Comparison of ENCODE assay signal across 9 cellular contexts in genomic region chr1:202625416-202626360, GRCh38.
DNase-seq lines count a peak whose midpoint lies in the region; ATAC-seq and TF ChIP-seq lines count a peak whose summit lies in the region.
"Had no signal": no experiment of that assay in that cellular context is flagged by ENCODE, and none has a peak within 500 bp of the region (broad histone marks: within the 10 kb centered on the region; RNA-seq: fewer than 3 reads in every experiment).

No MANE protein-coding gene starts in this region.

- intact Hi-C loops in HCT116 (cut with micrococcal nuclease): loop anchor here (10.0 kb wide), 1 partner anchor 441 kb away; no protein-coding TSS in a partner anchor

- H3K36me3 ChIP-seq in HCT116 (ENCODE audit: control insufficient read depth in 1 of 2, insufficient read depth in 2 of 2, low read length in 2 of 2): no peaks in the 10 kb centered on the region
- no peaks in the 10 kb centered on the region for H3K36me3 ChIP-seq in mesenchymal stem cell (ENCODE audit: control insufficient read depth in 1 of 2, insufficient read depth in 2 of 2, low read depth in 1 of 2, low read length in 2 of 2)

- H3K9ac ChIP-seq in HCT116 (ENCODE audit: low read length) (no peak overlapping the region), mesenchymal stem cell (ENCODE audit: low read length) (no peak overlapping the region)

- no peaks in the 10 kb centered on the region for H3K79me2 ChIP-seq in HCT116 (ENCODE audit: insufficient read depth, low read length)

- H3K9me3 ChIP-seq in HCT116 (ENCODE audit: control insufficient read depth in 1 of 2, insufficient read depth in 1 of 2, low read depth in 1 of 2, low read length in 2 of 2): no peaks in the 10 kb centered on the region
- no peaks in the 10 kb centered on the region for H3K9me3 ChIP-seq in mesenchymal stem cell (ENCODE audit: control insufficient read depth, low read length)

- no peak overlapping the region for H2BK120ac ChIP-seq in mesenchymal stem cell (ENCODE audit: low read depth, low read length)

- H3K4me1 ChIP-seq in HCT116 (ENCODE audit: control insufficient read depth in 1 of 2, insufficient read depth in 2 of 2, low read length in 2 of 2): peaks cover 0 to 18% of the 10 kb centered on the region in 2 experiments; a peak in 2 of 4 replicates
- peaks cover 25% of the 10 kb centered on the region for H3K4me1 ChIP-seq in mesenchymal stem cell (ENCODE audit: control insufficient read depth, insufficient read depth, low read depth, low read length)

- H3K4me3 ChIP-seq in HCT116 (replicated peaks in 1 of 2; ENCODE audit: low read depth in 1 of 2, low read length in 2 of 2): no peak overlapping the region
- H3K4me3 ChIP-seq in mesenchymal stem cell (ENCODE audit: insufficient read depth in 1 of 2, low read depth in 1 of 2, low read length in 2 of 2): no peak overlapping the region

- peaks cover 39% of the 10 kb centered on the region for H3K27me3 Mint-ChIP-seq in activated CD4-positive, alpha-beta T cell treated with anti-CD3 and anti-CD28 coated beads, Interleukin-2, amount 10 ng/mL, durations not matched to agents 7 days and 5 days
- peaks cover 12 to 19% of the 10 kb centered on the region in 2 donors for H3K27me3 Mint-ChIP-seq in stimulated activated naive B cell treated with anti-CD40 and anti-IgM and Interleukin-4, amounts not matched to agents 10 μg/mL and 1 μg/mL and 100 μg/mL, for 72 hours

- peak overlapping the region in 1 of 2 experiments; percentile 22 for H3K14ac ChIP-seq in mesenchymal stem cell (ENCODE audit: low read length in 2 of 2)

- RAD21 ChIA-PET in HCT116 (lab: Charles Lee; ENCODE audit: low non-redundant PET in 1 of 2, low total read pairs in 2 of 2, uncharacterized antibody in 2 of 2, unreplicated experiment in 2 of 2): no interaction called here

- no peak overlapping the region for H4K91ac ChIP-seq in mesenchymal stem cell (ENCODE audit: low read length)

- H3K9me3 Mint-ChIP-seq in activated CD4-positive, alpha-beta T cell treated with anti-CD3 and anti-CD28 coated beads, Interleukin-2, amount 10 ng/mL, durations not matched to agents 7 days and 5 days: no peaks in the 10 kb centered on the region
- no peaks in the 10 kb centered on the region for H3K9me3 Mint-ChIP-seq in stimulated activated naive B cell treated with anti-CD40 and anti-IgM and Interleukin-4, amounts not matched to agents 10 μg/mL and 1 μg/mL and 100 μg/mL, for 72 hours
- H3K9me3 Mint-ChIP-seq: activated naive CD4-positive, alpha-beta T cell treated with anti-CD3 and anti-CD28 coated beads, Interleukin-2, amount 50 U/mL, for 24 hours had no signal

- H2BK12ac ChIP-seq in mesenchymal stem cell (ENCODE audit: low read length in 2 of 2): no peak overlapping the region

- no peaks in the 10 kb centered on the region for H3K27me3 ChIP-seq in HCT116 (ENCODE audit: insufficient read depth, low read length)
- H3K27me3 ChIP-seq in mesenchymal stem cell (ENCODE audit: control insufficient read depth in 1 of 2, insufficient read depth in 1 of 2, low read length in 2 of 2): peaks cover 10 to 59% of the 10 kb centered on the region in 2 experiments

- no peaks in the 10 kb centered on the region for H3K79me1 ChIP-seq in mesenchymal stem cell (replicated peaks; ENCODE audit: low read length, poor library complexity, severe bottlenecking)

- H2AFZ ChIP-seq in HCT116 (ENCODE audit: low read depth, low read length, poor library complexity, severe bottlenecking): no peak overlapping the region
- no peak overlapping the region for H2AFZ ChIP-seq in mesenchymal stem cell (ENCODE audit: low read depth, low read length)

- WGBS in mesenchymal stem cell: 72% methylated on average over 13 of the region's 28 CpGs

- no peak overlapping the region for H3K27ac Mint-ChIP-seq in activated CD4-positive, alpha-beta T cell treated with anti-CD3 and anti-CD28 coated beads, Interleukin-2, amount 10 ng/mL, durations not matched to agents 7 days and 5 days
- H3K27ac Mint-ChIP-seq in stimulated activated naive B cell treated with anti-CD40 and anti-IgM and Interleukin-4, amounts not matched to agents 10 μg/mL and 1 μg/mL and 100 μg/mL, for 72 hours: no peak overlapping the region
- H3K27ac Mint-ChIP-seq: activated naive CD4-positive, alpha-beta T cell treated with anti-CD3 and anti-CD28 coated beads, Interleukin-2, amount 50 U/mL, for 24 hours had no signal

- no peak overlapping the region for H3K4me3 Mint-ChIP-seq in activated CD4-positive, alpha-beta T cell treated with anti-CD3 and anti-CD28 coated beads, Interleukin-2, amount 10 ng/mL, durations not matched to agents 7 days and 5 days
- no peak overlapping the region for H3K4me3 Mint-ChIP-seq in stimulated activated naive B cell treated with anti-CD40 and anti-IgM and Interleukin-4, amounts not matched to agents 10 μg/mL and 1 μg/mL and 100 μg/mL, for 72 hours
- H3K4me3 Mint-ChIP-seq: activated naive CD4-positive, alpha-beta T cell treated with anti-CD3 and anti-CD28 coated beads, Interleukin-2, amount 50 U/mL, for 24 hours had no signal

- H3K18ac ChIP-seq in mesenchymal stem cell (ENCODE audit: low read depth in 1 of 2, low read length in 2 of 2): peak overlapping the region in 1 of 2 experiments; percentile 21

- peak overlapping the region; percentile 4 for H3K4me2 ChIP-seq in HCT116 (ENCODE audit: low read length)
- H3K4me2 ChIP-seq in mesenchymal stem cell (ENCODE audit: low read length, poor library complexity, severe bottlenecking): no peak overlapping the region

- no peak overlapping the region for H3K23ac ChIP-seq in mesenchymal stem cell (ENCODE audit: low read length in 2 of 2)

- TF ChIP-seq RAD21 in HCT116 (IDR thresholded peaks at IDR 0.05; ENCODE audit: low read depth): peak; percentile 70

- no peak overlapping the region for H3K4ac ChIP-seq in mesenchymal stem cell (ENCODE audit: low read depth in 1 of 2, low read length in 2 of 2)

- no peak overlapping the region for H4K8ac ChIP-seq in mesenchymal stem cell (ENCODE audit: low read length)

- H3K27ac ChIP-seq in HCT116 (ENCODE audit: low read depth, low read length) (no peak overlapping the region), mesenchymal stem cell (ENCODE audit: low read length, poor library complexity, severe bottlenecking) (no peak overlapping the region)

- H2AK5ac ChIP-seq in mesenchymal stem cell (ENCODE audit: low read length, severe bottlenecking): no peak overlapping the region

- TF ChIP-seq CTCF in HCT116 (IDR thresholded peaks at IDR 0.05 in 2 of 3, conservative IDR thresholded peaks at IDR 0.05 in 1 of 3; ENCODE audit: borderline replicate concordance in 1 of 3, insufficient read depth in 1 of 3, low read depth in 2 of 3, low read length in 2 of 3): peak; percentile 56 to 71 (median 58)

- peak; percentile 98 for ATAC-seq in HCT116
- ATAC-seq in stimulated activated naive B cell treated with anti-CD40 and anti-IgM and Interleukin-4, amounts not matched to agents 10 μg/mL and 1 μg/mL and 100 μg/mL, for 72 hours (replicated peaks): peak; percentile 83

- H3K4me1 Mint-ChIP-seq in activated CD4-positive, alpha-beta T cell treated with anti-CD3 and anti-CD28 coated beads, Interleukin-2, amount 10 ng/mL, durations not matched to agents 7 days and 5 days: peaks cover 28% of the 10 kb centered on the region
- H3K4me1 Mint-ChIP-seq in stimulated activated naive B cell treated with anti-CD40 and anti-IgM and Interleukin-4, amounts not matched to agents 10 μg/mL and 1 μg/mL and 100 μg/mL, for 72 hours: peaks cover 38 to 42% of the 10 kb centered on the region in 2 donors

- no peaks in the 10 kb centered on the region for H3K36me3 Mint-ChIP-seq in activated CD4-positive, alpha-beta T cell treated with anti-CD3 and anti-CD28 coated beads, Interleukin-2, amount 10 ng/mL, durations not matched to agents 7 days and 5 days (ENCODE audit: low read depth)
- H3K36me3 Mint-ChIP-seq in stimulated activated naive B cell treated with anti-CD40 and anti-IgM and Interleukin-4, amounts not matched to agents 10 μg/mL and 1 μg/mL and 100 μg/mL, for 72 hours: no peaks in the 10 kb centered on the region
- H3K36me3 Mint-ChIP-seq: activated naive CD4-positive, alpha-beta T cell treated with anti-CD3 and anti-CD28 coated beads, Interleukin-2, amount 50 U/mL, for 24 hours had no signal

- POLR2A ChIA-PET in HCT116 (lab: Charles Lee): interaction anchor here (0.6 kb wide), 1 partner anchor 143 kb away, joined by 3 read pairs; no protein-coding TSS in a partner anchor
- POLR2A ChIA-PET in activated CD4-positive, alpha-beta T cell treated with anti-CD3 and anti-CD28 coated beads, Interleukin-2, amount 10 ng/mL, durations not matched to agents 7 days and 5 days (lab: Charles Lee): no interaction called here

- no peaks in the 10 kb centered on the region for H4K20me1 ChIP-seq in HCT116 (ENCODE audit: insufficient read depth)

- DNase-seq in DMS53 (lab: John Stamatoyannopoulos, UW) (peak; percentile 85), HCT116 (ENCODE audit: low read depth, low spot score) (peak; percentile 26), NCI-H460 (ENCODE audit: extremely low read depth, low read depth) (peak; percentile 75), mesenchymal stem cell (peak; percentile 73), mesenteric fat pad (ENCODE audit: low spot score) (no peak)
- DNase-seq in activated CD4-positive, alpha-beta T cell treated with anti-CD3 and anti-CD28 coated beads, Interleukin-2, amount 10 ng/mL, durations not matched to agents 7 days and 5 days: peak; percentile 64
- DNase-seq in effector CD4-positive, alpha-beta T cell: peak; percentile 36
- DNase-seq in stimulated activated naive B cell treated with anti-CD40 and anti-IgM and Interleukin-4, amounts not matched to agents 10 μg/mL and 1 μg/mL and 100 μg/mL, for 72 hours: peak; percentile 64

- no peak overlapping the region for H2BK5ac ChIP-seq in mesenchymal stem cell (ENCODE audit: low read depth, low read length, poor library complexity, severe bottlenecking)

- no peak overlapping the region for H2BK15ac ChIP-seq in mesenchymal stem cell (ENCODE audit: low read depth, poor library complexity, severe bottlenecking)

- TF ChIP-seq POLR2A in HCT116 (IDR thresholded peaks at IDR 0.05; ENCODE audit: borderline replicate concordance, extremely low read depth, insufficient read depth, insufficient read length): no peak

- CTCF ChIA-PET in HCT116 (lab: Charles Lee): interaction anchor here (0.6 to 1.3 kb wide), 2 partner anchors 94 to 124 kb away, joined by 3 to 4 read pairs; no protein-coding TSS in a partner anchor
- CTCF ChIA-PET in activated CD4-positive, alpha-beta T cell treated with anti-CD3 and anti-CD28 coated beads, Interleukin-2, amount 10 ng/mL, durations not matched to agents 7 days and 5 days (lab: Charles Lee): interaction anchor here (1.0 kb wide), 2 partner anchors 17 to 122 kb away, joined by 3 read pairs; no protein-coding TSS in a partner anchor

- BruUV-seq in HCT116 (replicated peaks; lab: Mats Ljungman, UMichigan): no TSS peak

- H3K9me2 ChIP-seq in HCT116 (ENCODE audit: insufficient read depth): no peaks in the 10 kb centered on the region

TF ChIP-seq in HCT116, 20 proteins besides CTCF, POLR2A, EP300 and RAD21 (continues in another document):
- TF ChIP-seq MAX (IDR thresholded peaks at IDR 0.05) (no peak), ELF1 (IDR thresholded peaks at IDR 0.05; ENCODE audit: borderline replicate concordance, low read depth) (no peak), YY1 (IDR thresholded peaks at IDR 0.05; ENCODE audit: extremely low read depth, insufficient replicate concordance, low read depth, low read length) (no peak)
